In genomic region chr14:104020471-104020870, GRCh38 we compare ENCODE assay signal across 30 cellular contexts.
"Had no signal": no experiment of that assay in that cellular context is flagged by ENCODE, and none has a peak within 500 bp of the region (broad histone marks: within the 10 kb centered on the region; RNA-seq: fewer than 3 reads in every experiment).

No MANE protein-coding gene starts in this region.

- H3K27ac ChIP-seq: adrenal gland, body of pancreas, breast epithelium, Peyer's patch, WERI-Rb-1 had no signal

- DNase-seq: activated CD4-positive, alpha-beta T cell treated with anti-CD3 and anti-CD28 coated beads for 1 hour; activated CD4-positive, alpha-beta T cell treated with anti-CD3 and anti-CD28 coated beads, Interleukin-2, amount 10 ng/mL, durations not matched to agents 24 days and 14 days; activated CD4-positive, alpha-beta T cell treated with anti-CD3 and anti-CD28 coated beads, Interleukin-2, amount 50 U/mL, for 4 hours; activated CD4-positive, CD25-positive, alpha-beta regulatory T cell; activated CD8-positive, alpha-beta T cell treated with anti-CD3 and anti-CD28 coated beads for 36 hours; activated gamma-delta T cell; activated naive CD4-positive, alpha-beta T cell treated with Interleukin-2 at 50 U/mL for 16 hours; activated T-cell treated with anti-CD3 and anti-CD28 coated beads, Interleukin-2, amount 50 U/mL, for 1 hour; adrenal gland; body of pancreas; Kasumi-1; KG1; MM.1S; MV-4-11; NCI-H1092; NCI-H1436 treated with DMSO at 0.1 percent for 48 hours; NCI-H1694 treated with DMSO at 0.1 percent for 48 hours; NCI-H2029; NCI-H345; NCI-H524 treated with DMSO at 0.1 percent for 48 hours; PC-3; Peyer's patch; Right ventricle myocardium superior; RPMI8226; SW 1271; T-helper 1 cell; T1000 had no signal

- H3K27me3 ChIP-seq: adrenal gland, body of pancreas, breast epithelium, Peyer's patch had no signal

- ATAC-seq: activated CD8-positive, alpha-beta T cell treated with anti-CD3 and anti-CD28 coated beads for 36 hours; activated naive CD4-positive, alpha-beta T cell treated with anti-CD3 and anti-CD28 coated beads, Interleukin-2, amount 50 U/mL, for 72 hours; body of pancreas; PC-3 had no signal

- H3K9me3 ChIP-seq: adrenal gland, body of pancreas, breast epithelium, Peyer's patch had no signal

- H3K4me3 ChIP-seq: adrenal gland, body of pancreas, breast epithelium, Peyer's patch had no signal

- H3K4me1 ChIP-seq: body of pancreas, breast epithelium, Peyer's patch had no signal

- H3K36me3 ChIP-seq: adrenal gland, breast epithelium, Peyer's patch, WERI-Rb-1 had no signal
